ENCODE assay signal across 8 cellular contexts in the genomic region with DNA sequence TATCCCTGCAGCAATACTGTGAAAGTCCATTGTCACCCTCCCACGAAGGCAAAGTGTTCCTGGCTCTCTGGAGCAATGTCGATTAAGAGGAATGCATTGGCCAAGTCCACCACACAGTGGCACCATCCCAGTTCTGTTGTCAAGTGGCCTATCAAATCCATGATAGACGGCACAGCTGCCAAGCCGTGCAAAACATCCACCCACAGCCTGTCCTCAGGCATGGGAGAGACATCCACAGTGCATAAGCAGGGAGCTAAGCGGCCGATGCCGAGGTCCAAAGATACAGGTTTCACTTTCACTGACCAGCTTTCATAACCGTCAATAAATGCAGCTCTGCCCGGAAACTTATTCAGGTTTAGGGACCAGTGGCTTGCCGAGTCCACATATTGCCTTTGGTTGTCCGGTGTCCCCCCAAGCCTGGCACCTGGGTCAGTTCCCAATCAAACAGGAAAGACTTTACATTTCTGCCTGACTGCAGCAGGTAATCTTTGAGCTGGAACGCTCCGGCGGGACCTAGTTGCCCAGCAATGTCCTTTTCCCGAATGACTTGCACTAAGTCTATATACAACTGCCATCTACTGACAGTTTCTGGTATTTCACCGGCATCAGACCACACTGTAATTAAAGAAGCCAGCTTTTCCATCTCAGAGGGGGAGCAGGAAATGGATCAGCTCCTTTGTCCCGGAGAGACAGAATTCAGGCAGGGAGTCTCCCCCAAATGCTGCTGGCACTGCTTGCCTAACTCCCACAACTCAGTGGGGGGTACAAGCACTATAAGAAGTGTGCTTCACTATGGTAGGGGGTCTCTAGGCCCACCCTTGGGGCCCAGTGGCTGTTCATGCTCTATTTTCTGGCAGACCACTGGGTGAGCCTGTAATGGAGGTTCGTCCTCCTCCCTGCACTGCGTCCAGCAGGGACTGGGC. TPM values are rescaled to one million over a fixed set of nuclear protein-coding genes. Genes with fewer than 3 reads are reported as not detected.
DNase-seq lines count a peak whose midpoint lies in the region; ATAC-seq and TF ChIP-seq lines count a peak whose summit lies in the region.

No MANE protein-coding gene starts in this region.

- peak; percentile 72 for DNase-seq in SIG-M5 treated with dmso at 0.1 percent for 504 hours (lab: John Stamatoyannopoulos, UW; ENCODE audit: unreplicated experiment)
- no peak for DNase-seq in SIG-M5 (lab: John Stamatoyannopoulos, UW)
- DNase-seq in NCI-H460 (ENCODE audit: extremely low read depth, low read depth), result peak; percentile 80
- peak; percentile 59 to 77 for DNase-seq in activated CD4-positive, alpha-beta T cell treated with anti-CD3 and anti-CD28 coated beads for 4 hours
- peak; percentile 80 for DNase-seq in coronary artery (ENCODE audit: low spot score)
- peak; percentile 88 for DNase-seq in kidney glomerular epithelial cell (lab: John Stamatoyannopoulos, UW)
- peak; percentile 66 for DNase-seq in stimulated activated CD4-positive, alpha-beta T cell treated with anti-CD3 and anti-CD28 coated beads, Interleukin-15, amount 100 ng/mL, for 24 hours

- peak; percentile 67 for TF ChIP-seq CTCF in coronary artery (IDR thresholded peaks at IDR 0.05)

- ATAC-seq in HG03354 (IDR thresholded peaks at IDR 0.05; ENCODE audit: poor library complexity, severe bottlenecking, unreplicated experiment), result peak; percentile 78

- peak overlapping the region; percentile 22 to 80 for H3K27ac ChIP-seq in coronary artery

- peak overlapping the region; percentile 67 for H3K4me3 ChIP-seq in coronary artery

RNA-seq across cellular contexts. Expression of a gene that starts 6.3 kb away (rescaled TPM):
- total RNA-seq in NCI-H460 (2014; rRNA removed; shearing (Covaris generic)), result 5.6 TPM in 2 replicates
- 2.6 and 6.5 TPM in 2 replicates for polyA plus RNA-seq in NCI-H460 (2014; cell fraction: nucleus; rRNA removed)

RNA-seq across cellular contexts. Expression of a gene that starts 20.1 kb away (rescaled TPM):
- 31.9 and 41.4 TPM in 2 replicates for total RNA-seq in NCI-H460 (2014; rRNA removed; shearing (Covaris generic))
- 56.9 and 90.5 TPM in 2 replicates for polyA plus RNA-seq in NCI-H460 (2014; cell fraction: nucleus; rRNA removed)

RNA-seq across cellular contexts. Expression of a gene that starts 43.5 kb away (rescaled TPM):
- total RNA-seq in NCI-H460 (2014; rRNA removed; shearing (Covaris generic)), result 3.9 and 5.7 TPM in 2 replicates
- polyA plus RNA-seq in NCI-H460 (2014; cell fraction: nucleus; rRNA removed), result 2.5 and 3.3 TPM in 2 replicates
